10 cellular contexts compared by ENCODE assay signal in genomic region chr16:23146877-23147601, GRCh38. TPM values are rescaled to one million over a fixed set of nuclear protein-coding genes. Genes with fewer than 3 reads are reported as not detected.
DNase-seq lines count a peak whose midpoint lies in the region; ATAC-seq, FAIRE-seq and TF ChIP-seq lines count a peak whose summit lies in the region.
"Had no signal": no experiment of that assay in that cellular context is flagged by ENCODE, and none has a peak within 500 bp of the region (broad histone marks: within the 10 kb centered on the region; RNA-seq: fewer than 3 reads in every experiment).

No MANE protein-coding gene starts in this region.

- no peak for TF ChIP-seq EP300 in esophagus muscularis mucosa (IDR thresholded peaks at IDR 0.05)

- H3K36me3 Mint-ChIP-seq in H9 (ENCODE audit: insufficient read depth in 1 of 3, low read depth in 3 of 3), result peaks cover 0 to 2% (median 0%) of the 10 kb centered on the region in 3 experiments; a peak in 2 of 7 replicates

- H4K5ac ChIP-seq in H9 (ENCODE audit: insufficient read length, low read depth, low read length), result no peak overlapping the region

- H3K14ac ChIP-seq in H9 (ENCODE audit: insufficient read depth, low read length), result no peak overlapping the region

- no CpG with 5 or more reads among the region's 17 CpGs for WGBS in H9 (ENCODE audit: extremely low coverage, insufficient read length, low lambda C conversion rate)
- 84% methylated on average over 17 of the region's 17 CpGs for WGBS in esophagus muscularis mucosa
- 65 to 72% (median 67%) methylated on average over 17 of the region's 17 CpGs for WGBS in psoas muscle, 3 donors

- H3K27ac Mint-ChIP-seq in H9, result peak overlapping the region in 2 of 3 experiments; percentile 14 to 88; a peak in 3 of 7 replicates

- no peak overlapping the region for H3K4ac ChIP-seq in H9 (ENCODE audit: low read depth, low read length)

- H3K56ac ChIP-seq in H9 (ENCODE audit: insufficient read length, low read depth, low read length), result no peak overlapping the region

- no peaks in the 10 kb centered on the region for H3K9me3 Mint-ChIP-seq in H9

- peaks cover 19% of the 10 kb centered on the region for H3K27me3 Mint-ChIP-seq in H9 (ENCODE audit: low read depth)

- peaks cover 16% of the 10 kb centered on the region; the same call in 1 of the 2 replicates for H3K79me2 ChIP-seq in H9 (ENCODE audit: insufficient read depth, low read length)
- peaks cover 61% of the 10 kb centered on the region for H3K79me2 ChIP-seq in PC-9 (ENCODE audit: low read depth)

- no peak for FAIRE-seq in H54 (lab: Jason Lieb, UNC)

- no peak overlapping the region for H2BK5ac ChIP-seq in H9 (ENCODE audit: insufficient read length, low read length)

- no peak overlapping the region for H3K18ac ChIP-seq in H9 (ENCODE audit: insufficient read length, low read depth, low read length)

- H2BK12ac ChIP-seq in H9 (ENCODE audit: insufficient read length, low read depth, low read length), result no peak overlapping the region

- POLR2A ChIA-PET in PC-9 (lab: Charles Lee; ENCODE audit: unreplicated experiment), result no interaction called here

- TSS peak; percentile 29 for BruUV-seq in PC-9 (replicated peaks; lab: Mats Ljungman, UMichigan)

- CTCF ChIA-PET in PC-9 (lab: Charles Lee), result no interaction called here

- no peak overlapping the region for H2AK5ac ChIP-seq in H9 (ENCODE audit: insufficient read length, low read length)

- H3K27me3 ChIP-seq in H9 (ENCODE audit: insufficient read depth, low read length), result no peaks in the 10 kb centered on the region
- H3K27me3 ChIP-seq in PC-9 (ENCODE audit: insufficient read depth, low read depth), result no peaks in the 10 kb centered on the region
- no peaks in the 10 kb centered on the region for H3K27me3 ChIP-seq in esophagus muscularis mucosa
- no peaks in the 10 kb centered on the region for H3K27me3 ChIP-seq in psoas muscle (ENCODE audit: insufficient read depth in 3 of 3, low read length in 2 of 3)

- H3F3A ChIP-seq in PC-9 (ENCODE audit: insufficient read depth, low read depth), result no peaks in the 10 kb centered on the region

- H2AFZ ChIP-seq in H9 (ENCODE audit: low read length) (no peak overlapping the region), PC-9 (no peak overlapping the region)

- H2BK20ac ChIP-seq in H9 (ENCODE audit: low read depth, low read length, poor library complexity, severe bottlenecking), result no peak overlapping the region

- H3K9ac ChIP-seq in H9 (ENCODE audit: extremely low read depth, insufficient read length, low read length), result no peak overlapping the region

- H3K4me2 ChIP-seq in H9 (ENCODE audit: insufficient read depth, insufficient read length, low read length) (no peak overlapping the region), PC-9 (peak overlapping the region; percentile 83)

- H4K8ac ChIP-seq in H9 (replicated peaks; ENCODE audit: insufficient read length, low read depth, low read length), result no peak overlapping the region

- H3K4me1 ChIP-seq in H9 (ENCODE audit: insufficient read depth, low read length) (peaks cover 9% of the 10 kb centered on the region; the same call in 1 of the 2 replicates), PC-9 (replicated peaks; ENCODE audit: insufficient read depth) (peaks cover 30% of the 10 kb centered on the region), esophagus muscularis mucosa (peaks cover 42 to 73% (median 71%) of the 10 kb centered on the region in 4 donors), psoas muscle (peaks cover 46% of the 10 kb centered on the region)

- no peak for TF ChIP-seq POLR2A in esophagus muscularis mucosa (IDR thresholded peaks at IDR 0.05; ENCODE audit: low read depth)
- no peak for TF ChIP-seq POLR2A in H54 (IDR thresholded peaks at IDR 0.05; ENCODE audit: low read depth, low read length)

- ATAC-seq in psoas muscle (no peak), GM21367 (IDR thresholded peaks at IDR 0.05; ENCODE audit: unreplicated experiment) (no peak), HG02623 (IDR thresholded peaks at IDR 0.05; ENCODE audit: unreplicated experiment) (no peak)

- H4K91ac ChIP-seq in H9 (ENCODE audit: insufficient read length, low read depth, low read length), result no peak overlapping the region

- H2BK120ac ChIP-seq in H9 (ENCODE audit: low read depth, low read length, poor library complexity, severe bottlenecking), result no peak overlapping the region

- H3K27ac ChIP-seq in H9 (ENCODE audit: insufficient read length, low read depth, low read length) (no peak overlapping the region), PC-9 (0 out of 2 replicates have a peak overlapping the region, but pooled peaks have one; percentile 9), esophagus muscularis mucosa (replicated peaks in 1 of 4) (peak overlapping the region; percentile 74 to 95 (median 90)), psoas muscle (no peak overlapping the region)

- TF ChIP-seq CTCF in H9 (conservative IDR thresholded peaks at IDR 0.05) (no peak), PC-9 (conservative IDR thresholded peaks at IDR 0.05) (no peak), esophagus muscularis mucosa (IDR thresholded peaks at IDR 0.05) (no peak), psoas muscle (IDR thresholded peaks at IDR 0.05) (no peak)

- H3K9me3 ChIP-seq in H9 (ENCODE audit: control insufficient read depth, low read depth, low read length) (no peaks in the 10 kb centered on the region), PC-9 (ENCODE audit: insufficient read depth, low read depth) (no peaks in the 10 kb centered on the region), esophagus muscularis mucosa (no peaks in the 10 kb centered on the region), psoas muscle (no peaks in the 10 kb centered on the region)

- no peaks in the 10 kb centered on the region for H3K9me2 ChIP-seq in PC-9 (ENCODE audit: insufficient read depth)

- H3K23ac ChIP-seq in H9 (ENCODE audit: insufficient read length, low read depth, low read length), result no peak overlapping the region

- H3K4me1 Mint-ChIP-seq in H9, result peaks cover 43 to 53% of the 10 kb centered on the region in 2 experiments

- H3K36me3 ChIP-seq in PC-9 (ENCODE audit: low read depth) (no peaks in the 10 kb centered on the region), esophagus muscularis mucosa (no peaks in the 10 kb centered on the region), psoas muscle (ENCODE audit: insufficient read depth in 1 of 2, low read depth in 1 of 2) (no peaks in the 10 kb centered on the region)

- DNase-seq in H9 (no peak), PC-9 (no peak), esophagus muscularis mucosa (ENCODE audit: extremely low spot score) (peak; percentile 82), psoas muscle (no peak), H54 (ENCODE audit: insufficient read length, low spot score) (no peak)
- DNase-seq: stimulated activated CD4-positive, alpha-beta T cell treated with anti-CD3 and anti-CD28 coated beads, Interleukin-12 subunit alpha, Interleukin-12 subunit beta, amount 100 ng/mL, for 4 hours; stimulated activated naive CD4-positive, alpha-beta T cell treated with Interleukin-2 at 50 U/mL for 16 hours had no signal

- no peak overlapping the region for H3T11ph ChIP-seq in H9 (ENCODE audit: low read length)

- no peak overlapping the region for H2BK15ac ChIP-seq in H9 (ENCODE audit: low read depth, low read length)

- H3K79me1 ChIP-seq in H9 (ENCODE audit: insufficient read depth, low read depth, low read length, poor library complexity, severe bottlenecking), result peaks cover 5% of the 10 kb centered on the region

- H3K23me2 ChIP-seq in H9 (ENCODE audit: insufficient read length, low read depth, low read length, poor library complexity, severe bottlenecking), result peaks cover 6% of the 10 kb centered on the region

- intact Hi-C loops in PC-9 (cut with micrococcal nuclease; ENCODE audit: unreplicated experiment) (no loop called here), esophagus muscularis mucosa (cut with DNase I) (no loop called here), psoas muscle (cut with DNase I) (loop anchor here in 1 of 2 donors (5.0 kb wide), 1 partner anchor 65 kb away; no protein-coding TSS in a partner anchor)

- H3K4me3 ChIP-seq in PC-9, result peak overlapping the region; percentile 71; the same call in 1 of the 2 replicates
- H3K4me3 ChIP-seq in esophagus muscularis mucosa, result peak overlapping the region; percentile 79 to 91 (median 84)
- H3K4me3 ChIP-seq in psoas muscle, result peak overlapping the region; percentile 17

- peak overlapping the region; percentile 59 to 86 for H3K4me3 Mint-ChIP-seq in H9

- no peaks in the 10 kb centered on the region for H4K20me1 ChIP-seq in H9 (ENCODE audit: control insufficient read depth, insufficient read depth, insufficient read length)
- no peaks in the 10 kb centered on the region; the same call in 1 of the 2 replicates for H4K20me1 ChIP-seq in PC-9 (ENCODE audit: insufficient read depth)

RNA-seq across cellular contexts. Expression of gene USP31, which starts 2.2 kb away (rescaled TPM):
- 14.5 and 16.1 TPM in 2 replicates for total RNA-seq in H9 (2021)
- total RNA-seq in PC-9 (2021), result 9.1 and 12.1 TPM in 2 replicates
- total RNA-seq in esophagus muscularis mucosa, result 10 to 100 TPM; 18.9 to 29.1 (median 23.3) TPM
- 10 to 100 TPM in 3 of 4 donors, 1 to 10 TPM in 1; 9.5 to 19.6 (median 16.2) TPM for total RNA-seq in psoas muscle
- 10 to 100 TPM in 2 of 3 donors, 1 to 10 TPM in 1; 7.7 to 21.5 (median 16.4) TPM for polyA plus RNA-seq in psoas muscle

RNA-seq across cellular contexts. Expression of gene SCNN1G, which starts 35.5 kb away (rescaled TPM):
- 0.74 and 0.92 TPM in 2 replicates for total RNA-seq in H9 (2021)
- not detected in 2 replicates for total RNA-seq in PC-9 (2021)
- total RNA-seq in esophagus muscularis mucosa, result under 1 TPM in 2 of 4 donors, not detected in 2; 0.06 to 0.34 TPM
- total RNA-seq in psoas muscle, result not detected
- under 1 TPM in 2 of 3 donors, not detected in 1; 0.01 to 0.08 TPM for polyA plus RNA-seq in psoas muscle
- total RNA-seq: liver had no signal
- polyA plus RNA-seq: liver had no signal

Comparison
In these comparisons a context has a peak if more than half of its experiments do, and no peak if none do; other contexts are left out.
1. H3K27ac ChIP-seq: peak in PC-9 (single experiment) and esophagus muscularis mucosa (4 of 4); none in H9 (single experiment) and psoas muscle (single experiment).
2. H3K4me3 ChIP-seq: peak in every context shown above with its lines; median percentile 84 in esophagus muscularis mucosa; 71 in PC-9; 17 in psoas muscle.